14 cellular contexts compared by ENCODE assay signal in genomic region chr6:108169801-108170606, GRCh38. TPM values are rescaled to one million over a fixed set of nuclear protein-coding genes. Genes with fewer than 3 reads are reported as not detected.
DNase-seq lines count a peak whose midpoint lies in the region; ATAC-seq, FAIRE-seq and TF ChIP-seq lines count a peak whose summit lies in the region.
"Had no signal": no experiment of that assay in that cellular context is flagged by ENCODE, and none has a peak within 500 bp of the region (broad histone marks: within the 10 kb centered on the region; RNA-seq: fewer than 3 reads in every experiment).

No MANE protein-coding gene starts in this region.

- no peak overlapping the region for H4K5ac ChIP-seq in H1 (ENCODE audit: insufficient read length, low read depth, low read length)

- peaks cover 0 to 5% (median 0%) of the 10 kb centered on the region in 7 donors for H3K9me3 Mint-ChIP-seq in CD4-positive, CD25-positive, alpha-beta regulatory T cell

- H4K8ac ChIP-seq in H1 (ENCODE audit: extremely low read depth, insufficient read depth, low read length) (no peak overlapping the region), trophoblast cell (ENCODE audit: low read depth, low read length) (no peak overlapping the region)

- peak overlapping the region; percentile 32; the same call in 1 of the 2 replicates for H3K18ac ChIP-seq in H1 (ENCODE audit: extremely low read depth, low read length)
- no peak overlapping the region for H3K18ac ChIP-seq in trophoblast cell (ENCODE audit: low read length)

- H2AK5ac ChIP-seq in H1 (ENCODE audit: low read depth, low read length), result no peak overlapping the region
- H2AK5ac ChIP-seq in trophoblast cell (ENCODE audit: low read length), result no peak overlapping the region

- no peak overlapping the region for H2BK12ac ChIP-seq in H1 (ENCODE audit: low read depth, low read length)
- H2BK12ac ChIP-seq in trophoblast cell (ENCODE audit: low read length), result no peak overlapping the region

- no peak for ATAC-seq in CD4-positive, CD25-positive, alpha-beta regulatory T cell (ENCODE audit: low read depth in 2 of 2)
- no peak for ATAC-seq in body of pancreas

- H3K9ac ChIP-seq in HUES6 (ENCODE audit: low read length) (no peak overlapping the region), H1 (replicated peaks in 1 of 4; ENCODE audit: extremely low read depth in 1 of 4, low read depth in 3 of 4, low read length in 3 of 4) (no peak overlapping the region), neural cell (ENCODE audit: low read length) (no peak overlapping the region), trophoblast cell (ENCODE audit: low read length) (no peak overlapping the region)

- H3K23me2 ChIP-seq in H1 (ENCODE audit: low read depth, low read length), result peaks cover 5% of the 10 kb centered on the region; the same call in 1 of the 2 replicates

- no peak overlapping the region for H2AFZ ChIP-seq in H1 (ENCODE audit: low read length)
- no peak overlapping the region for H2AFZ ChIP-seq in neural cell (ENCODE audit: low read depth, low read length)
- no peak overlapping the region for H2AFZ ChIP-seq in trophoblast cell (ENCODE audit: insufficient read depth, low read length, poor library complexity)

- FAIRE-seq in H1 (lab: Jason Lieb, UNC), result no peak
- FAIRE-seq: HTR-8/SVneo had no signal

- no peak for TF ChIP-seq POLR2A in H1 (IDR thresholded peaks at IDR 0.05; ENCODE audit: control extremely low read depth in 1 of 2, low read depth in 2 of 2, low read length in 2 of 2)
- TF ChIP-seq POLR2A in body of pancreas (IDR thresholded peaks at IDR 0.05), result no peak

- peaks cover 0 to 59% (median 13%) of the 10 kb centered on the region in 4 donors for H3K4me1 Mint-ChIP-seq in CD4-positive, CD25-positive, alpha-beta regulatory T cell

- POLR2A ChIA-PET in H1 (lab: Charles Lee; ENCODE audit: partially characterized antibody), result interaction anchor here (0.5 to 4.4 kb wide), 6 partner anchors 10 to 61 kb away, joined by 3 to 19 read pairs (median 3); no protein-coding TSS in a partner anchor

- H3K27me3 ChIP-seq in CD4-positive, CD25-positive, alpha-beta regulatory T cell (ENCODE audit: control insufficient read depth, insufficient read depth, low read length), result peaks cover 51% of the 10 kb centered on the region
- H3K27me3 ChIP-seq in HUES6 (ENCODE audit: control insufficient read depth, insufficient read depth, low read length) (peaks cover 100% of the 10 kb centered on the region), H1 (replicated peaks in 1 of 4; ENCODE audit: control insufficient read depth in 3 of 4, extremely low read depth in 1 of 4, insufficient read depth in 3 of 4, low read length in 3 of 4) (peaks cover 94 to 100% (median 97%) of the 10 kb centered on the region in 4 experiments), neural cell (ENCODE audit: insufficient read depth, low read depth, low read length) (peaks cover 100% of the 10 kb centered on the region), body of pancreas (peaks cover 0 to 61% of the 10 kb centered on the region in 2 donors), trophoblast cell (ENCODE audit: insufficient read depth, low read length) (peaks cover 90% of the 10 kb centered on the region)

- TF ChIP-seq EP300 in H1 (IDR thresholded peaks at IDR 0.05; ENCODE audit: borderline replicate concordance in 1 of 2, low read depth in 2 of 2, low read length in 2 of 2) (no peak), neural cell (conservative IDR thresholded peaks at IDR 0.05; ENCODE audit: poor library complexity, severe bottlenecking) (no peak)

- H3K27ac Mint-ChIP-seq in CD4-positive, CD25-positive, alpha-beta regulatory T cell, result no peak overlapping the region

- H3K27me3 Mint-ChIP-seq in CD4-positive, CD25-positive, alpha-beta regulatory T cell, result peaks cover 94% of the 10 kb centered on the region

- 4% methylated on average over 24 of the region's 44 CpGs; no CpG with 5 or more reads in 1 of the 2 experiments for WGBS in H1 (ENCODE audit: extremely low coverage in 1 of 2, insufficient coverage in 1 of 2, insufficient read length in 1 of 2, insufficient replicate concordance in 2 of 2, low coverage in 1 of 2, low lambda C conversion rate in 2 of 2, missing lambda C conversion rate in 1 of 2), 2 experiments
- 29 to 37% methylated on average over 32 to 44 of the region's 44 CpGs for WGBS in body of pancreas, 2 donors
- WGBS in trophoblast cell (ENCODE audit: extremely low coverage, insufficient coverage, insufficient read length), result no CpG with 5 or more reads among the region's 44 CpGs

- no peak overlapping the region for H3K4me3 ChIP-seq in CD4-positive, CD25-positive, alpha-beta regulatory T cell (ENCODE audit: low read depth, low read length)
- H3K4me3 ChIP-seq in HUES6 (ENCODE audit: low read depth, low read length) (peak overlapping the region; percentile 54), H1 (ENCODE audit: extremely low read depth in 1 of 4, insufficient read depth in 2 of 4, low read depth in 3 of 4, low read length in 4 of 4) (peak overlapping the region in 1 of 4 experiments; percentile 49; a peak in 3 of 8 replicates), neural cell (ENCODE audit: low read length) (no peak overlapping the region), body of pancreas (no peak overlapping the region), trophoblast cell (ENCODE audit: low read depth, low read length) (no peak overlapping the region)

- H3K4ac ChIP-seq in H1 (replicated peaks; ENCODE audit: insufficient read length, low read depth, low read length), result no peak overlapping the region
- H3K4ac ChIP-seq in trophoblast cell (ENCODE audit: low read depth, low read length), result no peak overlapping the region

- H3K56ac ChIP-seq in H1 (replicated peaks; ENCODE audit: insufficient read length, low read depth, low read length), result no peak overlapping the region

- intact Hi-C loops in body of pancreas (cut with DNase I), result no loop called here

- TF ChIP-seq RAD21 in H1 (IDR thresholded peaks at IDR 0.05 in 1 of 2, conservative IDR thresholded peaks at IDR 0.05 in 1 of 2; ENCODE audit: low read depth in 2 of 2, low read length in 2 of 2), result no peak
- no peak for TF ChIP-seq RAD21 in neural cell (conservative IDR thresholded peaks at IDR 0.05)

- H3K9me3 ChIP-seq in CD4-positive, CD25-positive, alpha-beta regulatory T cell (ENCODE audit: control insufficient read depth in 2 of 2, low read length in 2 of 2), result no peaks in the 10 kb centered on the region
- H3K9me3 ChIP-seq in HUES6 (ENCODE audit: control insufficient read depth, insufficient read depth, low read depth, low read length), result no peaks in the 10 kb centered on the region
- no peaks in the 10 kb centered on the region for H3K9me3 ChIP-seq in H1 (ENCODE audit: insufficient read depth in 2 of 2, low read depth in 1 of 2, low read length in 1 of 2)
- peaks cover 9% of the 10 kb centered on the region for H3K9me3 ChIP-seq in neural cell (ENCODE audit: low read length)
- H3K9me3 ChIP-seq in body of pancreas, result no peaks in the 10 kb centered on the region
- H3K9me3 ChIP-seq in trophoblast cell (ENCODE audit: insufficient read depth, low read depth, low read length), result peaks cover 1% of the 10 kb centered on the region

- CTCF ChIA-PET in H1 (lab: Charles Lee; ENCODE audit: partially characterized antibody), result interaction anchor here (0.7 to 10.8 kb wide), 8 partner anchors 7 to 322 kb away, joined by 3 to 85 read pairs (median 5); no protein-coding TSS in a partner anchor

- no peak for DNase-seq in CD4-positive, CD25-positive, alpha-beta regulatory T cell
- peak in 1 of 2 experiments; percentile 63 for DNase-seq in H1 (ENCODE audit: low read depth in 1 of 2, low spot score in 2 of 2)
- DNase-seq in NK-92 treated with Interleukin-12 subunit alpha and Interleukin-12 subunit beta, amount 100 ng/mL, for 24 hours (lab: John Stamatoyannopoulos, UW), result no peak
- DNase-seq in HT-29 (ENCODE audit: low spot score), result no peak
- no peak for DNase-seq in body of pancreas
- no peak for DNase-seq in trophoblast cell
- DNase-seq: foreskin keratinocyte, NCI-H1436, NCI-H226 had no signal

- H3K79me2 ChIP-seq in H1 (ENCODE audit: control insufficient read depth in 1 of 2, insufficient read depth in 2 of 2, low read length in 2 of 2), result no peaks in the 10 kb centered on the region
- H3K79me2 ChIP-seq in neural cell (replicated peaks; ENCODE audit: insufficient read depth, low read length), result peaks cover 38% of the 10 kb centered on the region
- no peaks in the 10 kb centered on the region for H3K79me2 ChIP-seq in trophoblast cell (ENCODE audit: control insufficient read depth, insufficient read depth, low read length, poor library complexity)

- no peaks in the 10 kb centered on the region for H3K36me3 ChIP-seq in CD4-positive, CD25-positive, alpha-beta regulatory T cell (ENCODE audit: control insufficient read depth, insufficient read depth, low read length)
- no peaks in the 10 kb centered on the region for H3K36me3 ChIP-seq in HUES6 (ENCODE audit: control insufficient read depth, insufficient read depth, low read length)
- peaks cover 0 to 5% (median 0%) of the 10 kb centered on the region in 4 experiments; a peak in 1 of 8 replicates for H3K36me3 ChIP-seq in H1 (ENCODE audit: control insufficient read depth in 2 of 4, insufficient read depth in 4 of 4, low read length in 3 of 4)
- H3K36me3 ChIP-seq in neural cell (ENCODE audit: insufficient read depth, low read length), result no peaks in the 10 kb centered on the region
- no peaks in the 10 kb centered on the region for H3K36me3 ChIP-seq in body of pancreas (replicated peaks in 1 of 2; ENCODE audit: insufficient read depth in 1 of 2, low read depth in 2 of 2)
- H3K36me3 ChIP-seq in trophoblast cell (ENCODE audit: control insufficient read depth in 1 of 2, insufficient read depth in 2 of 2, low read length in 2 of 2), result no peaks in the 10 kb centered on the region

- peaks cover 28 to 36% of the 10 kb centered on the region in 2 experiments for H4K20me1 ChIP-seq in H1 (replicated peaks in 1 of 2; ENCODE audit: control insufficient read depth in 1 of 2, insufficient read depth in 2 of 2, low read length in 2 of 2)
- no peaks in the 10 kb centered on the region for H4K20me1 ChIP-seq in neural cell (ENCODE audit: insufficient read depth)

- H4K91ac ChIP-seq in H1 (replicated peaks; ENCODE audit: insufficient read length, low read length) (no peak overlapping the region), trophoblast cell (ENCODE audit: low read depth, low read length) (no peak overlapping the region)

- H3K4me2 ChIP-seq in H1 (ENCODE audit: insufficient read depth in 1 of 2, low read depth in 2 of 2, low read length in 2 of 2) (peak overlapping the region; percentile 76 to 83), neural cell (ENCODE audit: low read length) (no peak overlapping the region), trophoblast cell (ENCODE audit: low read length) (no peak overlapping the region)

- H3K27ac ChIP-seq in CD4-positive, CD25-positive, alpha-beta regulatory T cell (ENCODE audit: insufficient read depth, low read length, poor library complexity, severe bottlenecking), result no peak overlapping the region
- no peak overlapping the region for H3K27ac ChIP-seq in HUES6 (ENCODE audit: low read depth, low read length)
- no peak overlapping the region for H3K27ac ChIP-seq in H1 (ENCODE audit: low read depth, low read length)
- H3K27ac ChIP-seq in neural cell (ENCODE audit: low read length), result no peak overlapping the region
- H3K27ac ChIP-seq in body of pancreas, result no peak overlapping the region
- H3K27ac ChIP-seq in trophoblast cell (ENCODE audit: low read depth, low read length), result no peak overlapping the region
- H3K27ac ChIP-seq: foreskin keratinocyte had no signal

- H3K14ac ChIP-seq in H1 (ENCODE audit: insufficient read length), result no peak overlapping the region
- H3K14ac ChIP-seq in trophoblast cell (ENCODE audit: low read length), result no peak overlapping the region

- H3K23ac ChIP-seq in H1 (ENCODE audit: insufficient read length) (no peak overlapping the region), trophoblast cell (ENCODE audit: low read length) (no peak overlapping the region)

- H3K4me3 Mint-ChIP-seq in CD4-positive, CD25-positive, alpha-beta regulatory T cell, result peak overlapping the region in 3 of 4 donors; percentile 8 to 19 (median 10)

- H3K36me3 Mint-ChIP-seq in CD4-positive, CD25-positive, alpha-beta regulatory T cell, result no peaks in the 10 kb centered on the region

- H4K12ac ChIP-seq in trophoblast cell (ENCODE audit: low read depth, low read length), result no peak overlapping the region

- TF ChIP-seq CTCF in H1 (IDR thresholded peaks at IDR 0.05; ENCODE audit: control extremely low read depth in 1 of 3, insufficient read depth in 1 of 3, low read depth in 1 of 3, low read length in 3 of 3) (no peak), neural cell (IDR thresholded peaks at IDR 0.05; ENCODE audit: poor library complexity, severe bottlenecking) (no peak), body of pancreas (IDR thresholded peaks at IDR 0.05) (no peak)

- H2BK15ac ChIP-seq in H1 (ENCODE audit: low read length), result 0 out of 2 replicates have a peak overlapping the region, but pooled peaks have one; percentile 16

- H2BK120ac ChIP-seq in H1 (replicated peaks; ENCODE audit: low read depth, low read length) (no peak overlapping the region), trophoblast cell (ENCODE audit: insufficient read depth, low read length, poor library complexity) (no peak overlapping the region)

- H3K79me1 ChIP-seq in H1 (ENCODE audit: low read depth, low read length), result no peaks in the 10 kb centered on the region
- no peaks in the 10 kb centered on the region for H3K79me1 ChIP-seq in trophoblast cell (ENCODE audit: low read length)

- no peaks in the 10 kb centered on the region for H3F3A ChIP-seq in neural cell (ENCODE audit: insufficient read depth, low read length, poor library complexity, severe bottlenecking)

- H3K4me1 ChIP-seq in CD4-positive, CD25-positive, alpha-beta regulatory T cell (ENCODE audit: control insufficient read depth, insufficient read depth, low read length, poor library complexity, severe bottlenecking), result peaks cover 61% of the 10 kb centered on the region
- H3K4me1 ChIP-seq in HUES6 (ENCODE audit: control insufficient read depth, insufficient read depth, low read length) (peaks cover 52% of the 10 kb centered on the region), H1 (replicated peaks in 1 of 4; ENCODE audit: control insufficient read depth in 3 of 4, insufficient read depth in 4 of 4, low read length in 3 of 4) (peaks cover 4 to 48% (median 35%) of the 10 kb centered on the region in 4 experiments), body of pancreas (peaks cover 37% of the 10 kb centered on the region), trophoblast cell (ENCODE audit: control insufficient read depth in 1 of 2, insufficient read depth in 2 of 2, low read length in 2 of 2) (peaks cover 28 to 32% of the 10 kb centered on the region in 2 experiments)
- H3K4me1 ChIP-seq: foreskin keratinocyte had no signal

- no peaks in the 10 kb centered on the region for H3K9me2 ChIP-seq in neural cell (ENCODE audit: insufficient read depth, low read length)

- H2BK5ac ChIP-seq in H1 (ENCODE audit: low read depth, low read length) (no peak overlapping the region), trophoblast cell (ENCODE audit: low read depth, low read length, poor library complexity) (no peak overlapping the region)

- no peak overlapping the region for H2BK20ac ChIP-seq in H1 (ENCODE audit: low read length)

RNA-seq across cellular contexts. Expression of gene NR2E1, which starts 4.2 kb away (rescaled TPM):
- not detected for total RNA-seq in CD4-positive, CD25-positive, alpha-beta regulatory T cell
- polyA plus RNA-seq in CD4-positive, CD25-positive, alpha-beta regulatory T cell, result not detected
- not detected in 2 replicates for total RNA-seq in H1 (2021; fragmentation: NEBNext Ultra II Directional; extraction: Animal tissue kit (Norgen Biotek cat#: 25700))
- polyA plus RNA-seq in H1 (2011; rRNA removed) (not detected in 2 replicates), neural cell (0.50 and 1.3 TPM in 2 replicates)
- not detected for polyA plus RNA-seq in H1 (2011; cell fraction: cytosol; rRNA removed)
- not detected for polyA plus RNA-seq in H1 (2011; cell fraction: nucleus; rRNA removed)
- not detected in 4 replicates for polyA plus RNA-seq in H1 (2012, experiment 1 of 2)
- polyA plus RNA-seq in H1 (2012, experiment 2 of 2), result not detected
- polyA plus RNA-seq in H1 (2013, experiment 1 of 2), result not detected
- polyA plus RNA-seq in H1 (2013, experiment 2 of 2), result not detected
- polyA minus RNA-seq in H1 (2011; rRNA and poly(A)+ RNA removed), result not detected in 2 replicates
- polyA minus RNA-seq in H1 (2011; cell fraction: cytosol; rRNA and poly(A)+ RNA removed), result not detected
- not detected for polyA minus RNA-seq in H1 (2011; cell fraction: nucleus; rRNA and poly(A)+ RNA removed)
- 1.3 and 1.7 TPM in 2 replicates for polyA minus RNA-seq in neural cell
- not detected in 2 replicates for total RNA-seq in HT-29 (2014; rRNA removed; shearing (Covaris generic))
- total RNA-seq in body of pancreas, result not detected
- polyA plus RNA-seq in trophoblast cell (2013), result not detected in 2 replicates
- total RNA-seq: foreskin keratinocyte, left lobe of liver, RPMI7951 had no signal
- polyA plus RNA-seq: foreskin keratinocyte had no signal

Comparison
In these comparisons a context has a peak if more than half of its experiments do, and no peak if none do; other contexts are left out.
1. H3K4me2 ChIP-seq: peak in H1 (2 of 2); none in neural cell (single experiment) and trophoblast cell (single experiment).